Comparison of ENCODE assay signal across 8 cellular contexts in the genomic region with DNA sequence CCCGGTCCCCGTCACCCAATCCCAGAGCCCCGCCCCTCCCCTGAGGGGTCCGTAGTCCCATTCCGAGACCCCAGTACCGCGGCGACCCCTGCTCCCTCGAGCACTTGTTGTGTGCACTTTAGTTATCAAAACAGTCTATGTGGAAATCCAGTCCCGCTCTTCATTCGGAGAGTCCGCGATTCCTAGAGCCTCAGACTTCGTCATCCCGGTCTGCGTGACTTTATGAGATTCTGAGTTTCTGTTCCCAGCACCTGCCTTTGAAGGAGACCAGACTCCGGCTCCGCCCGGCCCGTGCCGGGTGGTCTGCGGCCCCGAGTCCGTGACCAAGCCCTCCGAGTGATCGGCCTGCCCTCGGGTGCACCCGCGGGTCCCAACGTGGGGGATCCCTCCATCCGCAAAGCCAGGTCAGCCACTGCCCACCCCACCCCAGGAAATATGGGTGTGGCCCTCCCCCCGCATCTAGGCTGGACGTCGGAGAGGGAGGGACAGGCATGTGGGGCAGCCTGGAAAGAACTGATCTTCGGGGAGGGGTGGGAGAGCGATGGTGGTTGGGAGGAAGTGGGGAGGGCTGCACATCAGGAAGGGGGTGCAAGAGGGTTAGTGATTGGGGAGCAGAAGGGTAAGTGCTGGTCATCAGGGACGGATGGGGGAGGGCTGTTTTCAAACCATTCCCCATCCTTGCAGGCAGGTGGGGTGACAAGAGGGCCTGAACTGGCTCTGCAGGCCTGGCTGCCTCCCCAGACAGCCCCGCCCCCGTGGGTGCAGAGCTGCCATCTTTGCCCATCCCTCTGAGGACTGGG. TPM values are rescaled to one million over a fixed set of nuclear protein-coding genes. Genes with fewer than 3 reads are reported as not detected.
DNase-seq lines count a peak whose midpoint lies in the region; ATAC-seq, FAIRE-seq and TF ChIP-seq lines count a peak whose summit lies in the region.

No MANE protein-coding gene starts in this region.

- peak overlapping the region; percentile 93 to 98 (median 93) for H3K27ac Mint-ChIP-seq in nephron

- 0 to 2% methylated on average over 24 to 35 of the region's 39 CpGs for WGBS in upper lobe of left lung, 2 donors

- ATAC-seq in GM18511 (IDR thresholded peaks at IDR 0.05; ENCODE audit: unreplicated experiment) (peak; percentile 24), HG03280 (IDR thresholded peaks at IDR 0.05; ENCODE audit: unreplicated experiment) (peak; percentile 27), upper lobe of left lung (ENCODE audit: low FRiP score in 2 of 2) (peak; percentile 15 to 32)

- no peak for TF ChIP-seq POLR2A in upper lobe of left lung (IDR thresholded peaks at IDR 0.05)

- H3K9me3 ChIP-seq in upper lobe of left lung: no peaks in the 10 kb centered on the region

- FAIRE-seq in RCC 7860 (lab: Jason Lieb, UNC): no peak

- no peaks in the 10 kb centered on the region for H3K27me3 Mint-ChIP-seq in nephron (ENCODE audit: low read depth)

- H3K9me3 Mint-ChIP-seq in nephron: no peaks in the 10 kb centered on the region

- DNase-seq in ACHN (peak; percentile 72), RCC 7860 (ENCODE audit: low spot score) (peak; percentile 37), activated gamma-delta T cell treated with Interleukin-2 at 50 U/mL for 16 hours (peak; percentile 35), fibroblast of villous mesenchyme (ENCODE audit: low read depth) (peak; percentile 72), upper lobe of left lung (peak; percentile 53 to 90)

- H3K4me3 Mint-ChIP-seq in nephron: peak overlapping the region; percentile 94 to 98 (median 98)

- peaks cover 1 to 43% (median 30%) of the 10 kb centered on the region in 4 donors for H3K36me3 ChIP-seq in upper lobe of left lung

- TF ChIP-seq EP300 in upper lobe of left lung (IDR thresholded peaks at IDR 0.05): no peak

- H3K4me3 ChIP-seq in fibroblast of villous mesenchyme (ENCODE audit: low read depth, low read length) (peak overlapping the region; percentile 88), upper lobe of left lung (peak overlapping the region; percentile 64 to 94 (median 83))

- H3K36me3 Mint-ChIP-seq in nephron (ENCODE audit: low read depth): peaks cover 46% of the 10 kb centered on the region

- TF ChIP-seq CTCF in fibroblast of villous mesenchyme (IDR thresholded peaks at IDR 0.05; ENCODE audit: insufficient read depth, low read depth, low read length): no peak
- TF ChIP-seq CTCF in nephron (IDR thresholded peaks at IDR 0.05; ENCODE audit: unreplicated experiment in 3 of 3): no peak
- no peak for TF ChIP-seq CTCF in upper lobe of left lung (IDR thresholded peaks at IDR 0.05)

- peaks cover 33% of the 10 kb centered on the region for H3K4me1 Mint-ChIP-seq in nephron

- H3K27me3 ChIP-seq in upper lobe of left lung: no peaks in the 10 kb centered on the region

- peaks cover 30 to 52% (median 33%) of the 10 kb centered on the region in 4 donors for H3K4me1 ChIP-seq in upper lobe of left lung

- in situ Hi-C loops in ACHN (cut with HindIII; ENCODE audit: low pct_ligation_motif_present, low pct_unique_long_range_greater_than_20kb, low sequenced_read_pairs): no loop called here

- H3K27ac ChIP-seq in upper lobe of left lung: peak overlapping the region; percentile 90 to 96 (median 92)

RNA-seq across cellular contexts. Expression of gene LRSAM1, which starts 0.6 kb away (rescaled TPM):
- 12.5 and 20.0 TPM in 2 replicates for total RNA-seq in fibroblast of villous mesenchyme
- total RNA-seq in upper lobe of left lung: 10 to 100 TPM; 12.9 to 77.5 (median 25.4) TPM

RNA-seq across cellular contexts. Expression of gene RPL12, which starts 0.7 kb away (rescaled TPM):
- total RNA-seq in fibroblast of villous mesenchyme (798 and 844 TPM in 2 replicates), upper lobe of left lung (1,000 to 10,000 TPM in 4 of 6 donors, 100 to 1,000 TPM in 2; 841 to 1,291 (median 1,060) TPM)

RNA-seq across cellular contexts. Expression of gene ZNF79, which starts 27.7 kb away (rescaled TPM):
- total RNA-seq in fibroblast of villous mesenchyme (10.6 and 12.5 TPM in 2 replicates), upper lobe of left lung (10 to 100 TPM in 2 of 6 donors, 1 to 10 TPM in 4; 6.1 to 18.9 (median 9.2) TPM)

RNA-seq across cellular contexts. Expression of gene SLC2A8, which starts 54.9 kb away (rescaled TPM):
- total RNA-seq in fibroblast of villous mesenchyme (8.2 and 9.3 TPM in 2 replicates), upper lobe of left lung (10 to 100 TPM in 5 of 6 donors, 1 to 10 TPM in 1; 7.0 to 27.4 (median 20.2) TPM)

Comparison
In these comparisons a context has a peak if more than half of its experiments do, and no peak if none do; other contexts are left out.
1. Peak in every context shown above with its lines: DNase-seq, ATAC-seq, H3K4me3 ChIP-seq and H3K27ac ChIP-seq.